ENCODE assay signal across 8 cellular contexts in the genomic region with DNA sequence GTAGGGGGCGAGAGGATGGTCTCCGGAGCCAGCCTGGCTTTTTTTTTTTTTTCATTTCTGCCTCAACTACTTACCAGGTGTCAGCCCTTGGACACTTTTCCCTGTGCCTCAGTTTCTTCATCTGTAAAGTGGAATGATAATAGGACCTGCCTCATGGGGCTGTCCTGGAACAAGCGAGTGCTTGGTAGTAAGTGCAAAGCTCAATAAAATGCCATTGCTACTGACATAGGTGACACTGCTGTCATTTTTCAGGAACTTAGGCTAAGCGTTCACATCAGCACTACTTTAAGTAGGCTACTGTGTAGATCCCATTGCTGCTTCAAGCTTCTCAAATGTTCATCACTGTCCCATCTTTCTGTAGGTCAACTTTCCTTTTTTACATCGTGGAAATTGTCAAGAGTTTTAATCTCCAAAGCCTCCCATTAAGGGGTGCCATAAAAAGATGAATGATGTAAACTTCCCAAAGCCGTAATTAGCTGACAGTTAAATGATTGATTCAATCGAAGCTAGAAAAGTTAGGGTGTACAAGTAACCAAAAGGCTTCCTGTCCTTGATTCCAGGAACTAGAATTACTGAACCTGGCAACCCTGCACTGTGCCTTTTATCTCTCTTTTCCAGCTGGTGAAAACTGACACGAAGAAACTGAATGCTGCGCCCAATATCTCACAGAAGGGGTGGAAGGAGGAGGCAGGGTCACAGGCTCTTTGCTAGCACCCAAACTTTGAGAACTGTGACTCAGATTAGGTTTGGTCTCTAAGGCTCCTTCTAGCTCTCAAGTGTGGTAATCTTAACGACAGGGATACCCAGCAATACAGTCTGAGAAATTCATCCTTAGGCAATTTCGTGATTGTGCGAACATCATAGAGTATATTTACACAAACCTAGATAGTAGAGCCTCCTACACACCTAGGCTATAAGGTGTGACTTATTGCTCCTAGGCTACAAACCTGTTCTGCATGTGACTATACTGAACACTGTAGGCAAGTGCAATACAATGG. TPM values are rescaled to one million over a fixed set of nuclear protein-coding genes. Genes with fewer than 3 reads are reported as not detected.
DNase-seq lines count a peak whose midpoint lies in the region; ATAC-seq, FAIRE-seq and TF ChIP-seq lines count a peak whose summit lies in the region.

No MANE protein-coding gene starts in this region.

- peaks cover 18% of the 10 kb centered on the region for H4K20me1 ChIP-seq in astrocyte (ENCODE audit: insufficient read depth, low read length)

- H3K27ac ChIP-seq in astrocyte (ENCODE audit: low read depth, low read length) (no peak overlapping the region), kidney (ENCODE audit: low read depth in 2 of 2, low read length in 2 of 2) (peak overlapping the region; percentile 77 to 81)

- TF ChIP-seq CTCF in astrocyte (IDR thresholded peaks at IDR 0.05; ENCODE audit: insufficient read depth, low read depth, low read length): no peak
- no peak for TF ChIP-seq CTCF in kidney (IDR thresholded peaks at IDR 0.05; ENCODE audit: borderline replicate concordance, extremely low read depth, insufficient read depth)

- H3K36me3 Mint-ChIP-seq in astrocyte (ENCODE audit: low read depth, unreplicated experiment): peaks cover 2% of the 10 kb centered on the region
- peaks cover 5% of the 10 kb centered on the region for H3K36me3 Mint-ChIP-seq in stimulated activated naive CD8-positive, alpha-beta T cell treated with anti-CD3 and anti-CD28 coated beads, Interleukin-15, Interleukin-2, amounts not matched to agents 100 ng/mL and 50 ng/mL, for 24 hours (ENCODE audit: low read depth)

- ATAC-seq in GM19455 (IDR thresholded peaks at IDR 0.05; ENCODE audit: unreplicated experiment) (no peak), HG02798 (IDR thresholded peaks at IDR 0.05; ENCODE audit: poor library complexity, unreplicated experiment) (no peak)

- H3K9ac ChIP-seq in astrocyte (ENCODE audit: low read length) (peak overlapping the region; percentile 91), kidney (ENCODE audit: low read length in 2 of 2) (peak overlapping the region; percentile 70 to 87)

- H3K9me3 Mint-ChIP-seq in astrocyte (ENCODE audit: unreplicated experiment): no peaks in the 10 kb centered on the region
- peaks cover 5% of the 10 kb centered on the region for H3K9me3 Mint-ChIP-seq in stimulated activated naive CD8-positive, alpha-beta T cell treated with anti-CD3 and anti-CD28 coated beads, Interleukin-15, Interleukin-2, amounts not matched to agents 100 ng/mL and 50 ng/mL, for 24 hours

- intact Hi-C loops in kidney (cut with DNase I): no loop called here

- peak; percentile 6 for DNase-seq in GDM1 (lab: John Stamatoyannopoulos, UW)
- peak; percentile 13 for DNase-seq in LHCN-M2 (ENCODE audit: low read depth)
- no peak for DNase-seq in astrocyte (ENCODE audit: low read depth)
- no peak for DNase-seq in kidney
- DNase-seq in LoVo (ENCODE audit: low spot score): no peak

- H3K4me2 ChIP-seq in astrocyte (ENCODE audit: low read length): peak overlapping the region; percentile 96

- no peaks in the 10 kb centered on the region for H3K27me3 Mint-ChIP-seq in astrocyte (ENCODE audit: low read depth, unreplicated experiment)
- peaks cover 9% of the 10 kb centered on the region for H3K27me3 Mint-ChIP-seq in stimulated activated naive CD8-positive, alpha-beta T cell treated with anti-CD3 and anti-CD28 coated beads, Interleukin-15, Interleukin-2, amounts not matched to agents 100 ng/mL and 50 ng/mL, for 24 hours

- peaks cover 20% of the 10 kb centered on the region for H3K4me1 Mint-ChIP-seq in astrocyte (ENCODE audit: low read depth, unreplicated experiment)
- H3K4me1 Mint-ChIP-seq in stimulated activated naive CD8-positive, alpha-beta T cell treated with anti-CD3 and anti-CD28 coated beads, Interleukin-15, Interleukin-2, amounts not matched to agents 100 ng/mL and 50 ng/mL, for 24 hours (ENCODE audit: low read depth): peaks cover 53% of the 10 kb centered on the region

- no peak overlapping the region for H3K27ac Mint-ChIP-seq in astrocyte (ENCODE audit: unreplicated experiment)
- peak overlapping the region; percentile 81 for H3K27ac Mint-ChIP-seq in stimulated activated naive CD8-positive, alpha-beta T cell treated with anti-CD3 and anti-CD28 coated beads, Interleukin-15, Interleukin-2, amounts not matched to agents 100 ng/mL and 50 ng/mL, for 24 hours

- H3K4me3 ChIP-seq in astrocyte (ENCODE audit: insufficient read depth, low read depth, low read length) (peak overlapping the region; percentile 94), kidney (ENCODE audit: low read length in 2 of 2) (peak overlapping the region; percentile 80 to 86)

- H3K27me3 ChIP-seq in astrocyte (ENCODE audit: insufficient read depth, low read length): no peaks in the 10 kb centered on the region

- FAIRE-seq in astrocyte (lab: Jason Lieb, UNC): no peak
- FAIRE-seq in kidney (lab: Jason Lieb, UNC): no peak

- H3K4me3 Mint-ChIP-seq in astrocyte (ENCODE audit: unreplicated experiment): peak overlapping the region; percentile 83
- peak overlapping the region; percentile 87 for H3K4me3 Mint-ChIP-seq in stimulated activated naive CD8-positive, alpha-beta T cell treated with anti-CD3 and anti-CD28 coated beads, Interleukin-15, Interleukin-2, amounts not matched to agents 100 ng/mL and 50 ng/mL, for 24 hours

- peak overlapping the region; percentile 89 for H2AFZ ChIP-seq in astrocyte (ENCODE audit: low read depth, low read length)

- no peaks in the 10 kb centered on the region for H3K9me3 ChIP-seq in astrocyte (ENCODE audit: insufficient read depth, low read depth, low read length)
- H3K9me3 ChIP-seq in kidney (ENCODE audit: control insufficient read depth in 1 of 2, low read length in 2 of 2): no peaks in the 10 kb centered on the region

- peaks cover 25% of the 10 kb centered on the region for H3K79me2 ChIP-seq in astrocyte (ENCODE audit: insufficient read depth, low read length)

- H3K36me3 ChIP-seq in astrocyte (ENCODE audit: insufficient read depth, low read length) (no peaks in the 10 kb centered on the region), kidney (ENCODE audit: control insufficient read depth in 1 of 2, insufficient read depth in 2 of 2, low read length in 2 of 2) (no peaks in the 10 kb centered on the region)

- H3K4me1 ChIP-seq in astrocyte (ENCODE audit: insufficient read depth, low read length) (peaks cover 5% of the 10 kb centered on the region), kidney (ENCODE audit: control insufficient read depth in 1 of 2, insufficient read depth in 1 of 2, low read depth in 1 of 2, low read length in 2 of 2) (peaks cover 3 to 7% of the 10 kb centered on the region in 2 donors)

RNA-seq across cellular contexts. Expression of gene USP6NL, which starts 0.9 kb away (rescaled TPM):
- total RNA-seq in LHCN-M2 (2014; rRNA removed) (11.0 and 11.4 TPM in 2 replicates), astrocyte (15.1 and 16.6 TPM in 2 replicates), kidney (17.7 TPM)
- 3.9 TPM for polyA plus RNA-seq in LHCN-M2 (2012)
- 4.5 TPM for polyA plus RNA-seq in kidney (ENCODE audit: insufficient read depth, low read depth, low replicate concordance)

Comparison
In these comparisons a context has a peak if more than half of its experiments do, and no peak if none do; other contexts are left out.
1. DNase-seq: peak in GDM1 (single experiment) and LHCN-M2 (single experiment); none in astrocyte (single experiment), kidney (single experiment) and LoVo (single experiment).